ENCODE assay signal across 1 cellular context in genomic region chr18:80033181-80034067, GRCh38.
A peak's percentile ranks its signal among the peaks of the same experiment; 100 is the strongest.
TF ChIP-seq lines count a peak whose summit lies in the region.

No MANE protein-coding gene starts in this region.

TF ChIP-seq in HEK293, 187 proteins besides CTCF, POLR2A, EP300 and RAD21 (continued from another document and continues in another):
- TF ChIP-seq INSM2 (tag by site-specific recombination; IDR thresholded peaks at IDR 0.05) (no peak), TSHZ1 (tag by site-specific recombination; IDR thresholded peaks at IDR 0.05; ENCODE audit: borderline replicate concordance) (no peak), REST (tag by site-specific recombination; IDR thresholded peaks at IDR 0.05) (no peak), ZFP41 (tag by site-specific recombination; IDR thresholded peaks at IDR 0.05; ENCODE audit: borderline replicate concordance) (peak; percentile 92; the same call in 1 of the 2 replicates), PRDM6 (tag by site-specific recombination; IDR thresholded peaks at IDR 0.05) (no peak), ZNF335 (tag by site-specific recombination; conservative IDR thresholded peaks at IDR 0.05) (peak; percentile 82), ZFP37 (tag by site-specific recombination; IDR thresholded peaks at IDR 0.05) (no peak), ZNF138 (tag by site-specific recombination; IDR thresholded peaks at IDR 0.05; ENCODE audit: borderline replicate concordance) (no peak), HOXC10 (CRISPR knock-in tag; IDR thresholded peaks at IDR 0.05) (no peak), OVOL3 (tag by site-specific recombination; IDR thresholded peaks at IDR 0.05) (no peak), ZNF488 (tag by site-specific recombination; IDR thresholded peaks at IDR 0.05) (no peak), ZNF248 (tag by site-specific recombination; IDR thresholded peaks at IDR 0.05) (no peak), ZNF777 (tag by site-specific recombination; IDR thresholded peaks at IDR 0.05; ENCODE audit: borderline replicate concordance) (peak; percentile 69; the same call in 1 of the 2 replicates), ZNF132 (tag by site-specific recombination; IDR thresholded peaks at IDR 0.05; ENCODE audit: borderline replicate concordance) (no peak), ZNF155 (tag by site-specific recombination; IDR thresholded peaks at IDR 0.05) (no peak), REPIN1 (tag by site-specific recombination; IDR thresholded peaks at IDR 0.05; ENCODE audit: low read depth) (no peak), RBAK (tag by site-specific recombination; IDR thresholded peaks at IDR 0.05) (no peak), TCF7L2 (IDR thresholded peaks at IDR 0.05; ENCODE audit: borderline replicate concordance, low read depth, low read length) (no peak), ZNF221 (tag by site-specific recombination; IDR thresholded peaks at IDR 0.05; ENCODE audit: borderline replicate concordance) (no peak), KLF8 (tag by site-specific recombination; IDR thresholded peaks at IDR 0.05) (peak; percentile 92; the same call in 1 of the 2 replicates), HIC1 (tag by site-specific recombination; IDR thresholded peaks at IDR 0.05) (peak; percentile 14; the same call in 1 of the 2 replicates), ZBTB8A (tag by site-specific recombination; IDR thresholded peaks at IDR 0.05) (peak; percentile 58; the same call in 1 of the 2 replicates), ZIC2 (tag by site-specific recombination; IDR thresholded peaks at IDR 0.05) (peak; percentile 58), ELK4 (IDR thresholded peaks at IDR 0.05; ENCODE audit: borderline replicate concordance, low read depth, low read length) (no peak), GLIS2 (tag by site-specific recombination; IDR thresholded peaks at IDR 0.05) (peak; percentile 52; the same call in 1 of the 2 replicates), ZNF292 (tag by site-specific recombination; IDR thresholded peaks at IDR 0.05; ENCODE audit: borderline replicate concordance, low read depth) (no peak), KLF1 (tag by site-specific recombination; IDR thresholded peaks at IDR 0.05) (peak; percentile 84; the same call in 1 of the 2 replicates), ZNF184 (tag by site-specific recombination; IDR thresholded peaks at IDR 0.05) (no peak), ZSCAN4 (tag by site-specific recombination; IDR thresholded peaks at IDR 0.05) (peak; percentile 84), ZNF626 (tag by site-specific recombination; IDR thresholded peaks at IDR 0.05) (no peak), HOXA7 (CRISPR knock-in tag; IDR thresholded peaks at IDR 0.05; ENCODE audit: borderline replicate concordance) (no peak), ZNF10 (tag by site-specific recombination; IDR thresholded peaks at IDR 0.05) (no peak), ZSCAN5A (tag by site-specific recombination; IDR thresholded peaks at IDR 0.05) (no peak), PRDM4 (tag by site-specific recombination; IDR thresholded peaks at IDR 0.05) (no peak), ZFHX2 (tag by site-specific recombination; conservative IDR thresholded peaks at IDR 0.05) (peak; percentile 98), ZNF830 (tag by site-specific recombination; IDR thresholded peaks at IDR 0.05; ENCODE audit: low read depth) (no peak), KLF10 (tag by site-specific recombination; IDR thresholded peaks at IDR 0.05) (no peak)
